1 cellular context compared by ENCODE assay signal in genomic region chr20:21145424-21145823, GRCh38.
TF ChIP-seq lines count a peak whose summit lies in the region.

No MANE protein-coding gene starts in this region.

TF ChIP-seq in GM23338, 12 proteins besides CTCF, POLR2A, EP300 and RAD21 (continued from another document):
- no peak for TF ChIP-seq ZNF462 (CRISPR knock-in tag; IDR thresholded peaks at IDR 0.05)
- TF ChIP-seq NANOG (IDR thresholded peaks at IDR 0.05; ENCODE audit: borderline replicate concordance), result no peak
